In genomic region chr3:50358355-50358926, GRCh38 we compare ENCODE assay signal across 8 cellular contexts. TPM values are rescaled to one million over a fixed set of nuclear protein-coding genes. Genes with fewer than 3 reads are reported as not detected.
A peak's percentile ranks its signal among the peaks of the same experiment; 100 is the strongest.
DNase-seq lines count a peak whose midpoint lies in the region; ATAC-seq and TF ChIP-seq lines count a peak whose summit lies in the region.

No MANE protein-coding gene starts in this region.

- no peak for DNase-seq in NB4 (ENCODE audit: low read depth)
- no peak for DNase-seq in nephron progenitor cell
- DNase-seq in Ammon's horn (ENCODE audit: low spot score) = no peak
- no peak for DNase-seq in central memory CD4-positive, alpha-beta T cell
- no peak for DNase-seq in hippocampal formation (lab: John Stamatoyannopoulos, UW)

- ATAC-seq in HG02970 (IDR thresholded peaks at IDR 0.05; ENCODE audit: low FRiP score, unreplicated experiment) = no peak

- peak overlapping the region; percentile 100 for H3K4me2 ChIP-seq in BLaER1

- peak overlapping the region; percentile 79 for H3K27ac Mint-ChIP-seq in nephron progenitor cell

- WGBS in ectodermal cell, 2 experiments = 84 to 88% methylated on average over 25 of the region's 25 CpGs

- H3K4me1 Mint-ChIP-seq in nephron progenitor cell = peaks cover 41% of the 10 kb centered on the region

- H3K36me3 ChIP-seq in BLaER1 = peaks cover 51% of the 10 kb centered on the region
- peaks cover 5% of the 10 kb centered on the region for H3K36me3 ChIP-seq in ectodermal cell (ENCODE audit: control insufficient read depth, insufficient read depth, low read length)

- peaks cover 57% of the 10 kb centered on the region for H4K20me1 ChIP-seq in BLaER1

- H3K4me3 ChIP-seq in BLaER1 (peak overlapping the region; percentile 90), NB4 (ENCODE audit: low read depth, low read length) (peak overlapping the region; percentile 79), ectodermal cell (ENCODE audit: insufficient read depth, low read depth, low read length) (peak overlapping the region; percentile 72)

- H3K4me3 Mint-ChIP-seq in nephron progenitor cell = peak overlapping the region; percentile 95

- peaks cover 7% of the 10 kb centered on the region for H3K36me3 Mint-ChIP-seq in nephron progenitor cell (ENCODE audit: low read depth)

- H3K27me3 Mint-ChIP-seq in nephron progenitor cell (ENCODE audit: low read depth, poor library complexity) = peaks cover 9% of the 10 kb centered on the region

- no peaks in the 10 kb centered on the region for H3K9me3 Mint-ChIP-seq in nephron progenitor cell

- H3K9ac ChIP-seq in BLaER1 = peak overlapping the region; percentile 95

- H3K27me3 ChIP-seq in BLaER1 = no peaks in the 10 kb centered on the region
- H3K27me3 ChIP-seq in ectodermal cell (ENCODE audit: control insufficient read depth, insufficient read depth, low read length, poor library complexity, severe bottlenecking) = no peaks in the 10 kb centered on the region

- no peaks in the 10 kb centered on the region for H3K9me3 ChIP-seq in BLaER1
- H3K9me3 ChIP-seq in ectodermal cell (ENCODE audit: control insufficient read depth, low read length) = no peaks in the 10 kb centered on the region

- TF ChIP-seq POLR2A in NB4 (IDR thresholded peaks at IDR 0.05; ENCODE audit: extremely low read depth, insufficient read length) = no peak

- TF ChIP-seq CTCF in NB4 (IDR thresholded peaks at IDR 0.05; ENCODE audit: low read depth, low read length) (no peak), nephron progenitor cell (IDR thresholded peaks at IDR 0.05) (no peak)

- peaks cover 50% of the 10 kb centered on the region for H3K4me1 ChIP-seq in BLaER1
- peaks cover 16% of the 10 kb centered on the region for H3K4me1 ChIP-seq in ectodermal cell (ENCODE audit: control insufficient read depth, insufficient read depth, low read length)

- H3K27ac ChIP-seq in BLaER1 (peak overlapping the region; percentile 95), ectodermal cell (ENCODE audit: insufficient read depth, low read depth, low read length, poor library complexity, severe bottlenecking) (no peak overlapping the region)

RNA-seq across cellular contexts. Expression of gene TMEM115, which starts 0.9 kb away (rescaled TPM):
- 25.8 TPM for polyA plus RNA-seq in ectodermal cell (2013, experiment 1 of 4)
- polyA plus RNA-seq in ectodermal cell (2013, experiment 2 of 4) = 29.5 TPM
- polyA plus RNA-seq in ectodermal cell (2013, experiment 3 of 4) = 25.7 TPM
- polyA plus RNA-seq in ectodermal cell (2013, experiment 4 of 4) = 29.0 TPM

RNA-seq across cellular contexts. Expression of gene CYB561D2, which starts 7.8 kb away (rescaled TPM):
- polyA plus RNA-seq in ectodermal cell (2013, experiment 1 of 4) = 12.2 TPM
- polyA plus RNA-seq in ectodermal cell (2013, experiment 2 of 4) = 15.1 TPM
- polyA plus RNA-seq in ectodermal cell (2013, experiment 3 of 4) = 13.3 TPM
- 14.4 TPM for polyA plus RNA-seq in ectodermal cell (2013, experiment 4 of 4)

RNA-seq across cellular contexts. Expression of gene NPRL2, which starts 7.9 kb away (rescaled TPM):
- polyA plus RNA-seq in ectodermal cell (2013, experiment 1 of 4) = 30.4 TPM
- 28.8 TPM for polyA plus RNA-seq in ectodermal cell (2013, experiment 2 of 4)
- 36.7 TPM for polyA plus RNA-seq in ectodermal cell (2013, experiment 3 of 4)
- polyA plus RNA-seq in ectodermal cell (2013, experiment 4 of 4) = 31.7 TPM

RNA-seq across cellular contexts. Expression of gene ZMYND10, which starts 12.9 kb away (rescaled TPM):
- polyA plus RNA-seq in ectodermal cell (2013, experiment 1 of 4) = 3.7 TPM
- polyA plus RNA-seq in ectodermal cell (2013, experiment 2 of 4) = 2.0 TPM
- 1.4 TPM for polyA plus RNA-seq in ectodermal cell (2013, experiment 3 of 4)
- polyA plus RNA-seq in ectodermal cell (2013, experiment 4 of 4) = 3.9 TPM

RNA-seq across cellular contexts. Expression of gene RASSF1, which starts 17.8 kb away (rescaled TPM):
- 15.4 TPM for polyA plus RNA-seq in ectodermal cell (2013, experiment 1 of 4)
- 12.1 TPM for polyA plus RNA-seq in ectodermal cell (2013, experiment 2 of 4)
- 12.7 TPM for polyA plus RNA-seq in ectodermal cell (2013, experiment 3 of 4)
- 12.2 TPM for polyA plus RNA-seq in ectodermal cell (2013, experiment 4 of 4)
